ENCODE assay signal across 1 cellular context in genomic region chrX:153952373-153953026, GRCh38.
TF ChIP-seq lines count a peak whose summit lies in the region.

No MANE protein-coding gene starts in this region.

TF ChIP-seq in GM12878, 131 proteins besides CTCF, POLR2A, EP300 and RAD21 (continued from another document):
- TF ChIP-seq ATF2 (IDR thresholded peaks at IDR 0.05; ENCODE audit: low read length) = no peak
